17 cellular contexts compared by ENCODE assay signal in genomic region chr6:90730191-90730673, GRCh38.
A peak's percentile ranks its signal among the peaks of the same experiment; 100 is the strongest.
DNase-seq lines count a peak whose midpoint lies in the region; ATAC-seq lines count a peak whose summit lies in the region.
"Had no signal": no experiment of that assay in that cellular context is flagged by ENCODE, and none has a peak within 500 bp of the region (broad histone marks: within the 10 kb centered on the region; RNA-seq: fewer than 3 reads in every experiment).

No MANE protein-coding gene starts in this region.

- ATAC-seq in GM18511 (IDR thresholded peaks at IDR 0.05; ENCODE audit: unreplicated experiment) (peak; percentile 94), GM19463 (IDR thresholded peaks at IDR 0.05; ENCODE audit: unreplicated experiment) (peak; percentile 93), HG02763 (IDR thresholded peaks at IDR 0.05; ENCODE audit: unreplicated experiment) (peak; percentile 88), HG03521 (IDR thresholded peaks at IDR 0.05; ENCODE audit: unreplicated experiment) (peak; percentile 70), sciatic nerve (no peak)
- ATAC-seq: activated CD8-positive, alpha-beta T cell treated with anti-CD3 and anti-CD28 coated beads for 36 hours; mucosa of descending colon; Panc1; stimulated activated naive B cell treated with anti-CD40 and anti-IgM and Interleukin-4, amounts not matched to agents 10 μg/mL and 1 μg/mL and 100 μg/mL, for 72 hours; T-helper 17 cell had no signal

- DNase-seq in sciatic nerve (ENCODE audit: low spot score) (no peak), AG20443 (ENCODE audit: low spot score) (no peak), NCI-H2227 (lab: John Stamatoyannopoulos, UW; ENCODE audit: unreplicated experiment) (no peak), C1 segment of cervical spinal cord (lab: John Stamatoyannopoulos, UW) (no peak)
- DNase-seq: activated CD8-positive, alpha-beta T cell treated with anti-CD3 and anti-CD28 coated beads for 36 hours; activated naive CD4-positive, alpha-beta T cell treated with anti-CD3 and anti-CD28 coated beads for 36 hours; central memory CD4-positive, alpha-beta T cell; mucosa of descending colon; NCI-H226; stimulated activated CD4-positive, alpha-beta T cell treated with anti-CD3 and anti-CD28 coated beads, Interleukin-1b, Interleukin-23, amount 100 ng/mL, for 48 hours; stimulated activated naive B cell treated with anti-CD40 and anti-IgM and Interleukin-4, amounts not matched to agents 10 μg/mL and 1 μg/mL and 100 μg/mL, for 72 hours; T-helper 17 cell had no signal

- intact Hi-C loops in sciatic nerve (cut with DNase I), result no loop called here
